In genomic region chr14:103521438-103521961, GRCh38 we compare ENCODE assay signal across 6 cellular contexts. TPM values are rescaled to one million over a fixed set of nuclear protein-coding genes. Genes with fewer than 3 reads are reported as not detected.
DNase-seq lines count a peak whose midpoint lies in the region; ATAC-seq and TF ChIP-seq lines count a peak whose summit lies in the region.

No MANE protein-coding gene starts in this region.

- H3K27ac ChIP-seq in Peyer's patch, result peak overlapping the region; percentile 49 to 87 (median 71)

- POLR2A ChIA-PET in Caco-2 (lab: Charles Lee), result no interaction called here

- CTCF ChIA-PET in Caco-2 (lab: Charles Lee), result interaction anchor here (0.7 kb wide), 1 partner anchor 25 kb away, joined by 3 read pairs; no protein-coding TSS in a partner anchor

- ATAC-seq in HG03045 (IDR thresholded peaks at IDR 0.05; ENCODE audit: unreplicated experiment), result no peak
- no peak for ATAC-seq in GM19397 (IDR thresholded peaks at IDR 0.05; ENCODE audit: unreplicated experiment)

- H3K27ac Mint-ChIP-seq in Caco-2 (ENCODE audit: unreplicated experiment), result no peak overlapping the region

- H3K9me3 ChIP-seq in Caco-2, result no peaks in the 10 kb centered on the region
- no peaks in the 10 kb centered on the region for H3K9me3 ChIP-seq in Peyer's patch

- H3K4me3 Mint-ChIP-seq in Caco-2 (ENCODE audit: unreplicated experiment), result peak overlapping the region; percentile 74

- H3K4me1 Mint-ChIP-seq in Caco-2 (ENCODE audit: low read depth, unreplicated experiment), result peaks cover 25% of the 10 kb centered on the region

- H3K36me3 Mint-ChIP-seq in Caco-2 (ENCODE audit: insufficient read depth, unreplicated experiment), result peaks cover 52% of the 10 kb centered on the region

- H3K4me3 ChIP-seq in Caco-2 (ENCODE audit: low read depth, low read length), result peak overlapping the region; percentile 95
- peak overlapping the region; percentile 45 to 70 (median 62) for H3K4me3 ChIP-seq in Peyer's patch

- intact Hi-C loops in Caco-2 (cut with micrococcal nuclease; ENCODE audit: unreplicated experiment), result no loop called here

- no peaks in the 10 kb centered on the region for H3K27me3 Mint-ChIP-seq in Caco-2 (ENCODE audit: insufficient read depth, unreplicated experiment)

- no peak for TF ChIP-seq CTCF in Caco-2 (IDR thresholded peaks at IDR 0.05; ENCODE audit: insufficient read depth in 1 of 2, low read depth in 1 of 2, low read length in 1 of 2, severe bottlenecking in 1 of 2, unreplicated experiment in 1 of 2)
- TF ChIP-seq CTCF in Peyer's patch (IDR thresholded peaks at IDR 0.05), result no peak

- no peaks in the 10 kb centered on the region for H3K27me3 ChIP-seq in Caco-2 (replicated peaks; ENCODE audit: control insufficient read depth, insufficient read depth, low read length)
- peaks cover 0 to 6% of the 10 kb centered on the region in 2 donors for H3K27me3 ChIP-seq in Peyer's patch

- BruUV-seq in Caco-2 (replicated peaks; lab: Mats Ljungman, UMichigan), result no TSS peak

- H3K4me1 ChIP-seq in Caco-2 (peaks cover 46% of the 10 kb centered on the region), Peyer's patch (peaks cover 0 to 73% (median 21%) of the 10 kb centered on the region in 4 donors)

- peaks cover 9% of the 10 kb centered on the region for H3K36me3 ChIP-seq in Caco-2 (ENCODE audit: control insufficient read depth, insufficient read depth, low read length)
- H3K36me3 ChIP-seq in Peyer's patch, result no peaks in the 10 kb centered on the region

- DNase-seq in Caco-2 (no peak), Peyer's patch (no peak), left kidney (ENCODE audit: low read depth, low spot score) (peak; percentile 67)
- no peak for DNase-seq in effector CD4-positive, alpha-beta T cell

- no peak for TF ChIP-seq POLR2A in Peyer's patch (IDR thresholded peaks at IDR 0.05)

- no peaks in the 10 kb centered on the region for H3K9me3 Mint-ChIP-seq in Caco-2 (ENCODE audit: unreplicated experiment)

RNA-seq across cellular contexts. Expression of gene CKB, which starts 1.1 kb away (rescaled TPM):
- 611 and 645 TPM in 2 replicates for total RNA-seq in Caco-2 (2022)
- total RNA-seq in Peyer's patch, result 100 to 1,000 TPM in 1 of 4 donors, 10 to 100 TPM in 3; 40.1 to 101 (median 68.4) TPM

RNA-seq across cellular contexts. Expression of gene TRMT61A, which starts 7.5 kb away (rescaled TPM):
- 20.8 and 22.3 TPM in 2 replicates for total RNA-seq in Caco-2 (2022)
- 10 to 100 TPM in 1 of 4 donors, 1 to 10 TPM in 3; 6.1 to 13.9 (median 8.7) TPM for total RNA-seq in Peyer's patch

RNA-seq across cellular contexts. Expression of gene BAG5, which starts 41.0 kb away (rescaled TPM):
- total RNA-seq in Caco-2 (2022), result 28.9 and 31.6 TPM in 2 replicates
- 10 to 100 TPM; 18.0 to 38.0 (median 19.5) TPM for total RNA-seq in Peyer's patch

RNA-seq across cellular contexts. Expression of gene COA8, which starts 41.3 kb away (rescaled TPM):
- total RNA-seq in Caco-2 (2022) (40.6 and 50.7 TPM in 2 replicates), Peyer's patch (10 to 100 TPM; 13.6 to 20.8 (median 17.9) TPM)
